In genomic region chr9:120936764-120937122, GRCh38 we compare ENCODE assay signal across 9 cellular contexts. TPM values are rescaled to one million over a fixed set of nuclear protein-coding genes. Genes with fewer than 3 reads are reported as not detected.
A peak's percentile ranks its signal among the peaks of the same experiment; 100 is the strongest.
DNase-seq lines count a peak whose midpoint lies in the region; ATAC-seq and TF ChIP-seq lines count a peak whose summit lies in the region.
"Had no signal": no experiment of that assay in that cellular context is flagged by ENCODE, and none has a peak within 500 bp of the region (broad histone marks: within the 10 kb centered on the region; RNA-seq: fewer than 3 reads in every experiment).

No MANE protein-coding gene starts in this region.

- TF ChIP-seq POLR2A in thyroid gland (IDR thresholded peaks at IDR 0.05), result no peak

- H3K4me1 ChIP-seq in left lung (peaks cover 43 to 64% of the 10 kb centered on the region in 2 donors), thyroid gland (peaks cover 32 to 52% of the 10 kb centered on the region in 2 donors)

- 41 to 51% methylated on average over 2 of the region's 2 CpGs for WGBS in thyroid gland, 2 donors

- intact Hi-C loops in left lung (cut with DNase I) (loop anchor here in 1 of 2 donors (5.0 kb wide), 1 partner anchor 64 kb away; no protein-coding TSS in a partner anchor), thyroid gland (cut with DNase I) (loop anchor here (5.0 kb wide), 2 partner anchors 59 to 179 kb away; partner anchors contain the start of gene PHF19)

- CTCF ChIA-PET in activated CD4-positive, alpha-beta memory T cell treated with anti-CD3 and anti-CD28 coated beads, Interleukin-2, amount 10 ng/mL, durations not matched to agents 7 days and 5 days (lab: Charles Lee), result interaction anchor here (0.7 to 8.0 kb wide), 27 partner anchors 9 to 219 kb away, joined by 3 to 66 read pairs (median 4); partner anchors contain the start of gene PSMD5

- H3K27me3 ChIP-seq in left lung (no peaks in the 10 kb centered on the region), thyroid gland (no peaks in the 10 kb centered on the region)
- H3K27me3 ChIP-seq: suprapubic skin had no signal

- no peak for DNase-seq in activated T-cell treated with anti-CD3 and anti-CD28 coated beads, Interleukin-2, amount 50 U/mL, for 24 hours
- DNase-seq in activated T-cell treated with anti-CD3 and anti-CD28 coated beads, Interleukin-2, amount 50 U/mL, for 1 hour, result no peak
- DNase-seq in activated CD4-positive, alpha-beta memory T cell treated with anti-CD3 and anti-CD28 coated beads, Interleukin-2, amount 10 ng/mL, durations not matched to agents 7 days and 5 days, result no peak
- DNase-seq in left lung, result no peak
- no peak for DNase-seq in thyroid gland
- DNase-seq in stimulated activated CD4-positive, alpha-beta T cell treated with anti-CD3 and anti-CD28 coated beads, Interleukin-12 subunit alpha, Interleukin-12 subunit beta, amount 100 ng/mL, for 4 hours, result no peak
- no peak for DNase-seq in stimulated activated CD4-positive, alpha-beta T cell treated with anti-CD3 and anti-CD28 coated beads, Interleukin-15, amount 100 ng/mL, for 24 hours

- H3K9me3 ChIP-seq in left lung (no peaks in the 10 kb centered on the region), thyroid gland (no peaks in the 10 kb centered on the region)
- H3K9me3 ChIP-seq: suprapubic skin had no signal

- no peaks in the 10 kb centered on the region for H3K27me3 Mint-ChIP-seq in activated T-cell treated with anti-CD3 and anti-CD28 coated beads, Interleukin-2, amount 50 U/mL, for 24 hours
- peaks cover 9% of the 10 kb centered on the region for H3K27me3 Mint-ChIP-seq in activated CD4-positive, alpha-beta memory T cell treated with anti-CD3 and anti-CD28 coated beads, Interleukin-2, amount 10 ng/mL, durations not matched to agents 7 days and 5 days

- H3K4me1 Mint-ChIP-seq in activated T-cell treated with anti-CD3 and anti-CD28 coated beads, Interleukin-2, amount 50 U/mL, for 24 hours (ENCODE audit: low read depth), result peaks cover 61% of the 10 kb centered on the region
- H3K4me1 Mint-ChIP-seq in activated CD4-positive, alpha-beta memory T cell treated with anti-CD3 and anti-CD28 coated beads, Interleukin-2, amount 10 ng/mL, durations not matched to agents 7 days and 5 days, result peaks cover 54% of the 10 kb centered on the region

- H3K4me3 ChIP-seq in left lung (no peak overlapping the region), thyroid gland (replicated peaks in 1 of 3) (no peak overlapping the region)
- H3K4me3 ChIP-seq: suprapubic skin had no signal

- no peak for ATAC-seq in left lung
- ATAC-seq in GM18511 (IDR thresholded peaks at IDR 0.05; ENCODE audit: unreplicated experiment), result no peak

- H3K36me3 Mint-ChIP-seq in activated T-cell treated with anti-CD3 and anti-CD28 coated beads, Interleukin-2, amount 50 U/mL, for 24 hours (ENCODE audit: low read depth), result no peaks in the 10 kb centered on the region
- H3K36me3 Mint-ChIP-seq in activated CD4-positive, alpha-beta memory T cell treated with anti-CD3 and anti-CD28 coated beads, Interleukin-2, amount 10 ng/mL, durations not matched to agents 7 days and 5 days (ENCODE audit: low read depth), result no peaks in the 10 kb centered on the region

- H3K36me3 ChIP-seq in left lung (no peaks in the 10 kb centered on the region), thyroid gland (no peaks in the 10 kb centered on the region)
- H3K36me3 ChIP-seq: suprapubic skin had no signal

- H3K27ac Mint-ChIP-seq in activated T-cell treated with anti-CD3 and anti-CD28 coated beads, Interleukin-2, amount 50 U/mL, for 24 hours, result peak overlapping the region; percentile 96
- H3K27ac Mint-ChIP-seq in activated CD4-positive, alpha-beta memory T cell treated with anti-CD3 and anti-CD28 coated beads, Interleukin-2, amount 10 ng/mL, durations not matched to agents 7 days and 5 days, result peak overlapping the region; percentile 76

- no peaks in the 10 kb centered on the region for H3K9me3 Mint-ChIP-seq in activated T-cell treated with anti-CD3 and anti-CD28 coated beads, Interleukin-2, amount 50 U/mL, for 24 hours
- H3K9me3 Mint-ChIP-seq in activated CD4-positive, alpha-beta memory T cell treated with anti-CD3 and anti-CD28 coated beads, Interleukin-2, amount 10 ng/mL, durations not matched to agents 7 days and 5 days, result no peaks in the 10 kb centered on the region

- peak overlapping the region; percentile 77 to 86 for H3K27ac ChIP-seq in left lung
- peak overlapping the region in 2 of 3 donors; percentile 78 to 91 for H3K27ac ChIP-seq in thyroid gland

- POLR2A ChIA-PET in activated CD4-positive, alpha-beta memory T cell treated with anti-CD3 and anti-CD28 coated beads, Interleukin-2, amount 10 ng/mL, durations not matched to agents 7 days and 5 days (lab: Charles Lee), result interaction anchor here (1.3 to 26.0 kb wide), 6 partner anchors 11 to 144 kb away, joined by 4 to 1205 read pairs (median 74); partner anchors contain the start of genes FBXW2, PHF19 and TRAF1

- peak overlapping the region; percentile 41 for H3K4me3 Mint-ChIP-seq in activated T-cell treated with anti-CD3 and anti-CD28 coated beads, Interleukin-2, amount 50 U/mL, for 24 hours
- H3K4me3 Mint-ChIP-seq in activated CD4-positive, alpha-beta memory T cell treated with anti-CD3 and anti-CD28 coated beads, Interleukin-2, amount 10 ng/mL, durations not matched to agents 7 days and 5 days, result peak overlapping the region; percentile 51

- TF ChIP-seq CTCF in left lung (IDR thresholded peaks at IDR 0.05) (peak in 1 of 2 donors; percentile 17), thyroid gland (IDR thresholded peaks at IDR 0.05) (peak in 2 of 6 experiments; percentile 13 to 20)

RNA-seq across cellular contexts. Expression of gene TRAF1, which starts 10.1 kb away (rescaled TPM):
- 10 to 100 TPM; 73.6 to 74.3 TPM for total RNA-seq in activated CD4-positive, alpha-beta memory T cell treated with anti-CD3 and anti-CD28 coated beads, Interleukin-2, amount 10 ng/mL, durations not matched to agents 7 days and 5 days
- 1 to 10 TPM; 4.4 to 6.8 TPM for total RNA-seq in left lung
- total RNA-seq in thyroid gland, result 1 to 10 TPM; 5.7 to 7.8 (median 6.6) TPM

RNA-seq across cellular contexts. Expression of gene PHF19, which starts 59.8 kb away (rescaled TPM):
- total RNA-seq in activated CD4-positive, alpha-beta memory T cell treated with anti-CD3 and anti-CD28 coated beads, Interleukin-2, amount 10 ng/mL, durations not matched to agents 7 days and 5 days, result 100 to 1,000 TPM; 229 TPM
- 10 to 100 TPM; 37.0 to 40.2 TPM for total RNA-seq in left lung
- 10 to 100 TPM; 10.8 to 24.1 (median 13.1) TPM for total RNA-seq in thyroid gland

Comparison
In these comparisons a context has a peak if more than half of its experiments do, and no peak if none do; other contexts are left out.
1. RNA of gene TRAF1, which starts 10.1 kb away (total RNA-seq): 73.6 to 74.3 TPM in activated CD4-positive, alpha-beta memory T cell treated with anti-CD3 and anti-CD28 coated beads, Interleukin-2, amount 10 ng/mL, durations not matched to agents 7 days and 5 days; 4.4 to 6.8 TPM in left lung and 5.7 to 7.8 TPM in thyroid gland; every median in the first group is over 4 times any median in the second.
2. RNA of gene PHF19, which starts 59.8 kb away (total RNA-seq): 229 TPM in activated CD4-positive, alpha-beta memory T cell treated with anti-CD3 and anti-CD28 coated beads, Interleukin-2, amount 10 ng/mL, durations not matched to agents 7 days and 5 days; 37.0 to 40.2 TPM in left lung and 10.8 to 24.1 TPM in thyroid gland; every median in the first group is over 4 times any median in the second.